ENCODE assay signal across 8 cellular contexts in the genomic region with DNA sequence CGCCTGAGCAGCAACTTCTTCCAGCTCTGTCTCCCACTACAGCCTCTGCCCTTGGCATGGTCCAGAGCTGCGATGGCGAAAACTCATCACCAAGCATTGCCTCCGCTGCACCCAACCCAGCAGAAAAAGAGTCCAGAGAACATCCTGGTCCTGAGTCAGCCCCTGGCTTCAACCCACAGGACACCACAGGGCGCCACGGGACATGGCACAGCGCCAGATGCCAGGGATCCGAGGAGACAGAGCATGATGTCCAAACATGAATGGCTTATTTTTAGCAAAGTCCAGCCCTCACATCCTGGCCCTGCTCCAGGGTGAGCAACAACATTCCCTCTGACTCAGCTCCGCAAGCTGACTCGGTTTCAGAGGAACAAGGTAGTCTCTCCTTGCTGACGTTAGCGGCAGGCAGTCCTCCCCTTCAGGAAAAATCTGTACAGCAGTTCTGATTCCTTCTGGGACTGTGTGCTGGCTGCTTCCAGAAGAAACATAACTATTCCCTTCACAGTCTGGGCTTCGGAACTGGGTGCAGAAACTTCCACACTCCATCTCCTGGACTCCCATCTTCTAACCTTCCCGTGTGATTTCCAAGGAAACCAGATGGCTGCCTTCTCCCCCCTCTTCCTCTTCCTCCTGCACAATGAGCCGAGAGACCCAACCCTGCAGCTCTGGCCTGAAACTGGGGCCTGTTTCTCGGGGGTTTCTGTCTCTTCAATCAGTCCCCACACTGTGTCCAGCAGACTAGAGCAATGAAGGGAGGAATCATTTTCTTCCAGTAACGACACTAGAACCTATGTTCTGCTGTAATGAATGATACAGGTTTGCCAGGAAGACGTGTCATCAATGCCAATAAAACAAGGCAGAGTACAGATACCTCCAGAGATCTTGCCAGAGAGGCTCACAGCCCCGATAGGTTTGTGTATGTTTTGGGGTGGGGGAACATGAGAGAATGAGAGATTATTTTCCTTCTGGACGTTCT.
DNase-seq lines count a peak whose midpoint lies in the region; ATAC-seq and TF ChIP-seq lines count a peak whose summit lies in the region.

No MANE protein-coding gene starts in this region.

- peak overlapping the region; percentile 30 for H2AFZ ChIP-seq in fibroblast of lung (ENCODE audit: low read length)

- H3K4me3 Mint-ChIP-seq in nephron progenitor cell: no peak overlapping the region
- no peak overlapping the region for H3K4me3 Mint-ChIP-seq in endothelial cell (ENCODE audit: unreplicated experiment)

- no peak overlapping the region for H3K4me3 ChIP-seq in fibroblast of lung (replicated peaks in 1 of 4; ENCODE audit: control extremely low read depth in 1 of 4, insufficient read depth in 1 of 4, low read depth in 3 of 4, low read length in 4 of 4)

- H4K20me1 ChIP-seq in fibroblast of lung (ENCODE audit: control insufficient read depth, extremely low read depth, insufficient read depth, low read length): no peaks in the 10 kb centered on the region

- peaks cover 53% of the 10 kb centered on the region for H3K4me1 Mint-ChIP-seq in nephron progenitor cell
- H3K4me1 Mint-ChIP-seq in endothelial cell (ENCODE audit: unreplicated experiment): peaks cover 32% of the 10 kb centered on the region

- H3K9me3 Mint-ChIP-seq in nephron progenitor cell: no peaks in the 10 kb centered on the region
- H3K9me3 Mint-ChIP-seq in endothelial cell (ENCODE audit: unreplicated experiment): no peaks in the 10 kb centered on the region

- peaks cover 10% of the 10 kb centered on the region for H3K4me1 ChIP-seq in fibroblast of lung (ENCODE audit: control insufficient read depth, extremely low read depth, insufficient read depth, low read length)

- no peaks in the 10 kb centered on the region for H3K27me3 Mint-ChIP-seq in nephron progenitor cell (ENCODE audit: low read depth, poor library complexity)
- peaks cover 4% of the 10 kb centered on the region for H3K27me3 Mint-ChIP-seq in endothelial cell (ENCODE audit: unreplicated experiment)

- no peaks in the 10 kb centered on the region for H3K79me2 ChIP-seq in fibroblast of lung (ENCODE audit: control insufficient read depth, insufficient read depth, low read length)

- H3K36me3 ChIP-seq in fibroblast of lung (ENCODE audit: control insufficient read depth, insufficient read depth, low read length): no peaks in the 10 kb centered on the region

- H3K4me2 ChIP-seq in fibroblast of lung (ENCODE audit: extremely low read depth, insufficient read depth, low read length): peak overlapping the region; percentile 44

- H3K27ac Mint-ChIP-seq in nephron progenitor cell: peak overlapping the region; percentile 87
- no peak overlapping the region for H3K27ac Mint-ChIP-seq in endothelial cell (ENCODE audit: unreplicated experiment)

- DNase-seq in GM04504 (ENCODE audit: low read depth) (peak; percentile 97), SHP77 treated with DMSO at 0.1 percent for 48 hours (lab: John Stamatoyannopoulos, UW) (peak; percentile 92), fibroblast of lung (ENCODE audit: low read depth in 2 of 2) (peak; percentile 99), nephron progenitor cell (no peak), endothelial cell (ENCODE audit: low spot score) (no peak)

- peak in 1 of 2 donors; percentile 6 for TF ChIP-seq CTCF in fibroblast of lung (conservative IDR thresholded peaks at IDR 0.05 in 1 of 2, IDR thresholded peaks at IDR 0.05 in 1 of 2; ENCODE audit: low read depth in 1 of 2, low read length in 2 of 2)
- no peak for TF ChIP-seq CTCF in nephron progenitor cell (IDR thresholded peaks at IDR 0.05)
- TF ChIP-seq CTCF in endothelial cell (IDR thresholded peaks at IDR 0.05; ENCODE audit: unreplicated experiment): no peak

- H3K27ac ChIP-seq in fibroblast of lung (ENCODE audit: insufficient read depth, low read length): peak overlapping the region; percentile 84

- no peaks in the 10 kb centered on the region for H3K9me3 ChIP-seq in fibroblast of lung (ENCODE audit: control insufficient read depth, insufficient read depth, low read depth, low read length)

- no peaks in the 10 kb centered on the region for H3K27me3 ChIP-seq in fibroblast of lung (ENCODE audit: control insufficient read depth, insufficient read depth, low read length)

- H3K9ac ChIP-seq in fibroblast of lung (ENCODE audit: insufficient read depth, low read length): peak overlapping the region; percentile 28

- ATAC-seq in GM21423 (IDR thresholded peaks at IDR 0.05; ENCODE audit: unreplicated experiment) (no peak), GM21360 (IDR thresholded peaks at IDR 0.05; ENCODE audit: unreplicated experiment) (no peak), GM18517 (IDR thresholded peaks at IDR 0.05; ENCODE audit: unreplicated experiment) (no peak)

- no peaks in the 10 kb centered on the region for H3K36me3 Mint-ChIP-seq in nephron progenitor cell (ENCODE audit: low read depth)
- H3K36me3 Mint-ChIP-seq in endothelial cell (ENCODE audit: low read depth, unreplicated experiment): no peaks in the 10 kb centered on the region

Comparison
In these comparisons a context has a peak if more than half of its experiments do, and no peak if none do; other contexts are left out.
1. DNase-seq: peak in GM04504 (single experiment), SHP77 treated with DMSO at 0.1 percent for 48 hours (single experiment) and fibroblast of lung (2 of 2); none in nephron progenitor cell (single experiment) and endothelial cell (single experiment).